8 cellular contexts compared by ENCODE assay signal in the genomic region with DNA sequence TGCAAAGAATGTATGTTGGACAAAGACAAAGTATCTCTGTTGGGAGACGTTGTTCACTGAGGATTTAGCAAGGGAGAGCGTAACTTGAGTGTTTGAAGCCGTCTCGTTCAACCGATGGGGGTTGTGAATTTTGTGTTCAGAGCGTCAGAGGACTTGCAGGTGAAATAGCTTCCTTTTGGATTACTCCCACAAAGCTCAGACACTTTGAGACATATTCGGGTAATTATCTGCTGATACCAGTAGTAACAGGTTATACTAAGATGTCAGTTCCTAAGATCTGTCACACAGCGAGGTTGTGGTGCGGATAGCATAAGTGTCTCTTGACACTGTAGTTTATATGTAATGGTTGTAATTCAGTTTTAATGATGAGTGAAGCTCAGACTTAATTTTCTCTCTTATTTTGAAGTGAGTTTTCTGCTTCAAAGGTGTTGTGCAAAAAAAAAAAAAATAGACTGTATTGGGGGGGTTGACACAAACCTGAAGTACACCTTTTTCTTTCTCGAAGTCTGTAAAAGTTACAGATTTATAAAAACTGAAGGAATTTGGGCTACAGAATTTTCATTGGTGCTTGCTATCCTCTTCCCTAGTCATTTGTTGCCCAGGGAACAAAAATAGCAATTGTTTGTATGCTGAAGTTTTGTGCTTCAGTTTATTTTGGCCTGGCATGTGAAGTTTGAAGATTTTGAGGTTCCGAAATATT. TPM values are rescaled to one million over a fixed set of nuclear protein-coding genes. Genes with fewer than 3 reads are reported as not detected.
DNase-seq lines count a peak whose midpoint lies in the region; ATAC-seq and TF ChIP-seq lines count a peak whose summit lies in the region.

No MANE protein-coding gene starts in this region.

- no peaks in the 10 kb centered on the region for H3K9me3 Mint-ChIP-seq in naive thymus-derived CD4-positive, alpha-beta T cell

- H3K4me3 Mint-ChIP-seq in naive thymus-derived CD4-positive, alpha-beta T cell, result peak overlapping the region; percentile 87 to 95 (median 94)

- no peaks in the 10 kb centered on the region for H3K27me3 ChIP-seq in dorsolateral prefrontal cortex
- no peaks in the 10 kb centered on the region for H3K27me3 ChIP-seq in naive thymus-derived CD4-positive, alpha-beta T cell (ENCODE audit: control insufficient read depth in 2 of 2, insufficient read depth in 2 of 2, low read length in 2 of 2)

- no peak for TF ChIP-seq CTCF in dorsolateral prefrontal cortex (IDR thresholded peaks at IDR 0.05 in 54 of 56, conservative IDR thresholded peaks at IDR 0.05 in 2 of 56; ENCODE audit: low read depth in 1 of 56, partially characterized antibody in 56 of 56)

- CTCF ChIA-PET in naive thymus-derived CD4-positive, alpha-beta T cell (lab: Charles Lee), result interaction anchor here (0.5 to 0.7 kb wide), 3 partner anchors 9 to 333 kb away, joined by 3 read pairs; no protein-coding TSS in a partner anchor

- DNase-seq in OCI-M1 (lab: John Stamatoyannopoulos, UW), result peak; percentile 65
- DNase-seq in dorsolateral prefrontal cortex, result no peak
- DNase-seq in naive thymus-derived CD4-positive, alpha-beta T cell, result peak in 7 of 9 donors; percentile 20 to 48 (median 32)
- no peak for DNase-seq in NCI-H146 treated with DMSO at 0.1 percent for 48 hours (lab: John Stamatoyannopoulos, UW; ENCODE audit: unreplicated experiment)
- no peak for DNase-seq in NCI-H1092 treated with DMSO at 0.1 percent for 48 hours (lab: John Stamatoyannopoulos, UW)
- no peak for DNase-seq in stimulated activated CD8-positive, alpha-beta memory T cell treated with anti-CD3 and anti-CD28 coated beads, Interleukin-4, amount 100 ng/mL, for 48 hours
- DNase-seq in mesenteric fat pad (ENCODE audit: low spot score), result no peak

- H3K9me3 ChIP-seq in naive thymus-derived CD4-positive, alpha-beta T cell (ENCODE audit: control insufficient read depth in 2 of 3, low read length in 3 of 3), result no peaks in the 10 kb centered on the region

- H3K27ac Mint-ChIP-seq in naive thymus-derived CD4-positive, alpha-beta T cell, result peak overlapping the region; percentile 86 to 97 (median 93)

- ATAC-seq in naive thymus-derived CD4-positive, alpha-beta T cell, result no peak

- peaks cover 15 to 43% of the 10 kb centered on the region in 2 donors for H3K4me1 ChIP-seq in naive thymus-derived CD4-positive, alpha-beta T cell (ENCODE audit: control insufficient read depth in 2 of 2, insufficient read depth in 2 of 2, low read length in 2 of 2)

- peaks cover 50 to 71% (median 59%) of the 10 kb centered on the region in 7 donors for H3K4me1 Mint-ChIP-seq in naive thymus-derived CD4-positive, alpha-beta T cell

- peak overlapping the region; percentile 71 to 99 (median 96) for H3K27ac ChIP-seq in dorsolateral prefrontal cortex
- H3K27ac ChIP-seq in naive thymus-derived CD4-positive, alpha-beta T cell (ENCODE audit: low read depth, low read length), result peak overlapping the region; percentile 98

- POLR2A ChIA-PET in naive thymus-derived CD4-positive, alpha-beta T cell (lab: Charles Lee), result interaction anchor here (0.7 to 2.9 kb wide), 18 partner anchors 14 to 177 kb away, joined by 3 to 17 read pairs (median 4); no protein-coding TSS in a partner anchor

- intact Hi-C loops in dorsolateral prefrontal cortex (cut with DNase I), result loop anchor here (2.0 to 10.0 kb wide), 8 partner anchors 82 to 1325 kb away; a partner anchor contains a TSS
- intact Hi-C loops in naive thymus-derived CD4-positive, alpha-beta T cell (cut with micrococcal nuclease), result loop anchor here (1.0 to 5.0 kb wide), 11 partner anchors 23 to 1943 kb away; a partner anchor contains a TSS

- H3K4me3 ChIP-seq in GM08714 (ENCODE audit: low read length), result peak overlapping the region; percentile 90
- H3K4me3 ChIP-seq in dorsolateral prefrontal cortex, result peak overlapping the region; percentile 57 to 98 (median 90)
- peak overlapping the region; percentile 95 for H3K4me3 ChIP-seq in naive thymus-derived CD4-positive, alpha-beta T cell (ENCODE audit: low read length)

- no peaks in the 10 kb centered on the region for H3K27me3 Mint-ChIP-seq in naive thymus-derived CD4-positive, alpha-beta T cell

- peaks cover 0 to 8% (median 0%) of the 10 kb centered on the region in 5 donors for H3K36me3 Mint-ChIP-seq in naive thymus-derived CD4-positive, alpha-beta T cell

- no peaks in the 10 kb centered on the region for H3K36me3 ChIP-seq in naive thymus-derived CD4-positive, alpha-beta T cell (ENCODE audit: control insufficient read depth in 2 of 3, insufficient read depth in 3 of 3, low read length in 3 of 3)

RNA-seq across cellular contexts. Expression of a gene that starts 1.7 kb away (rescaled TPM):
- total RNA-seq in dorsolateral prefrontal cortex (10 to 100 TPM; 50.9 to 97.5 (median 69.8) TPM), mesenteric fat pad (75.3 TPM)
- total RNA-seq in naive thymus-derived CD4-positive, alpha-beta T cell, result 100 to 1,000 TPM; 106 to 200 (median 158) TPM
- 10 to 100 TPM; 14.7 to 18.8 TPM for polyA plus RNA-seq in naive thymus-derived CD4-positive, alpha-beta T cell

Comparison
In these comparisons a context has a peak if more than half of its experiments do, and no peak if none do; other contexts are left out.
1. DNase-seq: peak in OCI-M1 (single experiment) and naive thymus-derived CD4-positive, alpha-beta T cell (7 of 9); none in dorsolateral prefrontal cortex (0 of 10), NCI-H146 treated with DMSO at 0.1 percent for 48 hours (single experiment), NCI-H1092 treated with DMSO at 0.1 percent for 48 hours (single experiment), stimulated activated CD8-positive, alpha-beta memory T cell treated with anti-CD3 and anti-CD28 coated beads, Interleukin-4, amount 100 ng/mL, for 48 hours (single experiment) and mesenteric fat pad (single experiment).
2. Peak in every context shown above with its lines, with median percentiles within 50 percentile points of each other: H3K4me3 ChIP-seq.